Comparison of ENCODE assay signal across 1 cellular context in genomic region chr14:71563754-71564153, GRCh38.
TF ChIP-seq lines count a peak whose summit lies in the region.

No MANE protein-coding gene starts in this region.

TF ChIP-seq in IMR-90, 13 proteins besides CTCF, POLR2A, EP300 and RAD21 (continued from another document):
- TF ChIP-seq RCOR1 (IDR thresholded peaks at IDR 0.05; ENCODE audit: insufficient replicate concordance, low read length): no peak
